In the genomic region with DNA sequence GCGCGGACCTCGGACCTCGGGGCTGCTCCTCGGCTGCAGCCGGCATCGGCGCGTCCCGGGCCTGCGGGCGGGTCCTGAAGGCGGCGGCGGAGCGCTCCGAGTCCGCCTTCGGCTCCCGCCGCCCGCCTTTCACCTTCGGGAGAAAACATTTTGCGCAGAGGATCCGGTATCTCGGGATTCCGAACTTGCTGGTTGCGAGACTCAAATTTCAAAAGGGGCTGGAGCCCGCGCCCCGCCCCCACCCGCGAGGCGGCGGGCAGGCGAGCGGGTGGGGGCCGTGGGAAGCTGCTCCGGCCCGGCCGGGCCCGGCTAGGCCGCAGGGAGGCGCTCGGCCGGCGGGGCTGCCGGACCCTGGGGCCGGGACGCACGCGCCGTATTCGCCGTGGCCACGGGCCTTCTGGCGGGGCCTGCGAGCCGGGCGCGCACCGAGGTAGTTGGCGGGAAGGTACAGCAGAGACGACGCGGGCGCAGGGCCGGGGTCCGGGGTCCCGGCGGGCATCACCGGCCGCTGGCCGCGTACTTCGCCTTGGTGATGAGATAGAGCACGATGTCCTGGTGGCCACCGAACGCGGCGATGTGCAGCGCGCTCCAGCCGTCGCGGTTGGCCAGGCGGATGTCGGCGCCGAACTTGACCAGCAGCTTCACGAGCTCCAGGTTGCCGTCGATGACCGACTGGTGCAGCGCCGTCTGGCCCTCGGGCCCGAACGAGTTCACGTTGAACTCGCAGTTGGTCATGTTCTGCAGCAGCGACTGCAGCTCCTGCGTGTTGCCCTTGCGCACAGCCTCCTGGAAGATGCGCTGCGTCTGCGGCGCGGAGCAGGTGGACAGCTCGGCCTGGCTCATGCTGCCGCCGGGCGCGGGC, we compare ENCODE assay signal across 8 cellular contexts. TPM values are rescaled to one million over a fixed set of nuclear protein-coding genes. Genes with fewer than 3 reads are reported as not detected.
A peak's percentile ranks its signal among the peaks of the same experiment; 100 is the strongest.
DNase-seq lines count a peak whose midpoint lies in the region; ATAC-seq, FAIRE-seq and TF ChIP-seq lines count a peak whose summit lies in the region.

No MANE protein-coding gene starts in this region.

- BruUV-seq in GM12878 (replicated peaks; lab: Mats Ljungman, UMichigan): no TSS peak

- no peak for TF ChIP-seq EP300 in GM12878 (IDR thresholded peaks at IDR 0.05; ENCODE audit: borderline replicate concordance in 1 of 2, control insufficient read depth in 1 of 2, low read depth in 2 of 2, low read length in 2 of 2)

- POLR2A ChIA-PET in HEK293T (lab: Yijun Ruan, JAX): interaction anchor here (1.0 to 3.5 kb wide), 13 partner anchors 11 to 250 kb away, joined by 3 to 18 read pairs (median 5); partner anchors contain the start of genes EXD3, MRPL41, NOXA1 and TUBB4B
- POLR2A ChIA-PET in GM12878 (lab: Charles Lee): interaction anchor here (0.6 to 2.2 kb wide), 11 partner anchors 15 to 672 kb away, joined by 3 to 19 read pairs (median 4); partner anchors contain the start of genes ARRDC1, EXD3, NOXA1 and TUBB4B

- FAIRE-seq in GM12878 (lab: Jason Lieb, UNC): no peak

- SMC1A ChIA-PET in GM12878 (lab: Charles Lee; ENCODE audit: uncharacterized antibody, unreplicated experiment): interaction anchor here (0.6 to 1.5 kb wide), 5 partner anchors 17 to 141 kb away, joined by 3 to 6 read pairs (median 3); no protein-coding TSS in a partner anchor

- H3K36me3 ChIP-seq in GM12878 (ENCODE audit: control insufficient read depth in 2 of 2, insufficient read depth in 2 of 2, low read length in 1 of 2): no peaks in the 10 kb centered on the region

- ATAC-seq in GM12878 (0 out of 3 replicates have a peak, but pooled peaks have one; percentile 5), GM18517 (IDR thresholded peaks at IDR 0.05; ENCODE audit: unreplicated experiment) (no peak)
- peak; percentile 2 for ATAC-seq in stimulated activated naive CD8-positive, alpha-beta T cell treated with anti-CD3 and anti-CD28 coated beads, Interleukin-15, Interleukin-2, amounts not matched to agents 100 U/mL and 50 U/mL, for 24 hours

- H3K4me2 ChIP-seq in GM12878 (ENCODE audit: control insufficient read depth, insufficient read depth): peak overlapping the region; percentile 77

- H3K79me2 ChIP-seq in GM12878 (ENCODE audit: control insufficient read depth, insufficient read depth, low read length): no peaks in the 10 kb centered on the region; the same call in 1 of the 2 replicates

- H2AFZ ChIP-seq in GM12878 (ENCODE audit: control insufficient read depth, low read depth, low read length): peak overlapping the region; percentile 65

- H3K27me3 ChIP-seq in GM12878 (replicated peaks in 1 of 2; ENCODE audit: control insufficient read depth in 2 of 2, insufficient read depth in 2 of 2, low read length in 1 of 2): no peaks in the 10 kb centered on the region; a peak in 1 of 4 replicates

- H3K4me1 ChIP-seq in GM12878 (ENCODE audit: control insufficient read depth, insufficient read depth, low read length): peaks cover 35% of the 10 kb centered on the region

- RAD21 ChIA-PET in GM12878 (lab: Charles Lee; ENCODE audit: unreplicated experiment): interaction anchor here (0.7 to 2.1 kb wide), 11 partner anchors 14 to 234 kb away, joined by 3 to 20 read pairs (median 3); partner anchors contain the start of gene TUBB4B

- TF ChIP-seq POLR2A in GM12878 (IDR thresholded peaks at IDR 0.05; ENCODE audit: low read depth, low read length): peak; percentile 3; the same call in 1 of the 2 replicates

- H3K27ac ChIP-seq in GM12878 (ENCODE audit: control insufficient read depth, insufficient read depth): no peak overlapping the region

- in situ Hi-C loops in GM12878 (cut with MboI): no loop called here

- no peaks in the 10 kb centered on the region for H4K20me1 ChIP-seq in GM12878 (ENCODE audit: control insufficient read depth, insufficient read depth)

- CTCF ChIA-PET in HEK293T (lab: Yijun Ruan, JAX): interaction anchor here (1.2 to 1.3 kb wide), 3 partner anchors 14 to 122 kb away, joined by 4 to 8 read pairs (median 6); partner anchors contain the start of genes EXD3 and NOXA1
- CTCF ChIA-PET in GM12878 (lab: Yijun Ruan, JAX): interaction anchor here (0.6 to 2.2 kb wide), 11 partner anchors 9 to 339 kb away, joined by 3 to 17 read pairs (median 4); partner anchors contain the start of genes EXD3, NOXA1, NSMF and TOR4A

- DNase-seq in NOMO-1 (lab: John Stamatoyannopoulos, UW; ENCODE audit: unreplicated experiment in 2 of 2): peak; percentile 54 to 62
- DNase-seq in NOMO-1 treated with dmso at 0.1 percent for 144 hours (lab: John Stamatoyannopoulos, UW; ENCODE audit: unreplicated experiment): no peak
- DNase-seq in HEK293T (ENCODE audit: extremely low spot score): peak; percentile 65
- peak; percentile 48 for DNase-seq in NCI-H460 (ENCODE audit: extremely low read depth, low read depth)
- no peak for DNase-seq in GM12878 (ENCODE audit: low read depth, low spot score)
- DNase-seq in islet precursor cell: peak; percentile 76
- peak; percentile 48 for DNase-seq in stimulated activated naive CD8-positive, alpha-beta T cell treated with anti-CD3 and anti-CD28 coated beads, Interleukin-15, Interleukin-2, amounts not matched to agents 100 U/mL and 50 U/mL, for 24 hours

- TF ChIP-seq CTCF in GM12878 (IDR thresholded peaks at IDR 0.05 in 2 of 3, conservative IDR thresholded peaks at IDR 0.05 in 1 of 3; ENCODE audit: control insufficient read depth in 2 of 3, extremely low read depth in 1 of 3, insufficient read depth in 1 of 3, low read depth in 3 of 3, low read length in 3 of 3): peak in 2 of 3 experiments; percentile 15 to 21; a peak in 2 of 6 replicates

- TF ChIP-seq RAD21 in GM12878 (IDR thresholded peaks at IDR 0.05; ENCODE audit: insufficient read depth, low read depth, low read length): peak; percentile 25; the same call in 1 of the 2 replicates

- WGBS in GM12878 (ENCODE audit: insufficient coverage, insufficient replicate concordance, low lambda C conversion rate, missing lambda C conversion rate): 6% methylated on average over 99 of the region's 114 CpGs

- H3K9me3 ChIP-seq in GM12878 (replicated peaks; ENCODE audit: control insufficient read depth, insufficient read depth, low read length): no peaks in the 10 kb centered on the region

- H3K9ac ChIP-seq in GM12878 (ENCODE audit: control insufficient read depth, insufficient read depth, low read length): peak overlapping the region; percentile 60

- intact Hi-C loops in GM12878 (cut with micrococcal nuclease; ENCODE audit: unreplicated experiment): loop anchor here (5.0 kb wide), 1 partner anchor 121 kb away; the partner anchor contains the start of genes EXD3 and NOXA1

- peak overlapping the region; percentile 70 for H3K4me3 ChIP-seq in GM12878

RNA-seq across cellular contexts. Expression of gene NRARP, which starts 0.8 kb away (rescaled TPM):
- total RNA-seq in NCI-H460 (2014; rRNA removed; shearing (Covaris generic)): 5.1 and 8.9 TPM in 2 replicates
- 9.7 and 13.0 TPM in 2 replicates for polyA plus RNA-seq in NCI-H460 (2014; cell fraction: nucleus; rRNA removed)
- total RNA-seq in GM12878 (2013; cell fraction: nucleolus; rRNA removed): 7.0 and 7.7 TPM in 2 replicates
- 2.7 and 3.7 TPM in 2 replicates for total RNA-seq in GM12878 (2014; rRNA removed)
- 0.64 and 0.67 TPM in 2 replicates for total RNA-seq in GM12878 (2014; rRNA removed; fragmentation: Illumina TruSeq; extraction: Trizol)
- total RNA-seq in GM12878 (2021): 8.4 and 9.2 TPM in 2 replicates
- 0.56 TPM for polyA plus RNA-seq in GM12878 (2011; ENCODE audit: low read depth)
- polyA plus RNA-seq in GM12878 (2011; rRNA removed): 1.6 and 2.6 TPM in 2 replicates
- polyA plus RNA-seq in GM12878 (2011; cell fraction: cytosol; rRNA removed): 3.3 TPM in 2 replicates
- 5.8 and 5.9 TPM in 2 replicates for polyA plus RNA-seq in GM12878 (2011; cell fraction: nucleus; rRNA removed)
- 2.4 and 2.8 TPM in 2 replicates for polyA plus RNA-seq in GM12878 (2012)
- polyA plus RNA-seq in GM12878 (2014; fragmentation: Illumina TruSeq; extraction: Trizol): 1.4 and 1.8 TPM in 2 replicates
- polyA plus RNA-seq in GM12878 (2014; fragmentation: Nextera tagmentation; extraction: Ambion mirVana): not detected
- polyA plus RNA-seq in GM12878 (2014; rRNA removed): 5.5 and 7.2 TPM in 2 replicates
- polyA plus RNA-seq in GM12878 (2016; fragmentation: Nextera tagmentation; extraction: Ambion mirVana): under 1 TPM; 0.06 to 0.15 TPM
- polyA minus RNA-seq in GM12878 (2011; rRNA and poly(A)+ RNA removed): 0.51 and 0.93 TPM in 2 replicates
- polyA minus RNA-seq in GM12878 (2011; cell fraction: cytosol; rRNA and poly(A)+ RNA removed): 1.3 and 2.0 TPM in 2 replicates
- polyA minus RNA-seq in GM12878 (2011; cell fraction: nucleus; rRNA and poly(A)+ RNA removed): 4.2 and 6.9 TPM in 2 replicates

RNA-seq across cellular contexts. Expression of gene TOR4A, which starts 23.8 kb away (rescaled TPM):
- 30.5 and 32.0 TPM in 2 replicates for total RNA-seq in NCI-H460 (2014; rRNA removed; shearing (Covaris generic))
- 42.8 and 46.3 TPM in 2 replicates for polyA plus RNA-seq in NCI-H460 (2014; cell fraction: nucleus; rRNA removed)
- total RNA-seq in GM12878 (2013; cell fraction: nucleolus; rRNA removed): 22.6 and 29.1 TPM in 2 replicates
- total RNA-seq in GM12878 (2014; rRNA removed) (13.8 and 14.6 TPM in 2 replicates), GM12878 (2014; rRNA removed; fragmentation: Illumina TruSeq; extraction: Trizol) (3.9 TPM in 2 replicates), GM12878 (2021) (19.6 and 19.9 TPM in 2 replicates)
- polyA plus RNA-seq in GM12878 (2011; ENCODE audit: low read depth): 1.8 TPM
- polyA plus RNA-seq in GM12878 (2011; rRNA removed) (2.2 and 4.6 TPM in 2 replicates), GM12878 (2014; fragmentation: Illumina TruSeq; extraction: Trizol) (1.3 and 3.0 TPM in 2 replicates), GM12878 (2014; fragmentation: Nextera tagmentation; extraction: Ambion mirVana) (1 to 10 TPM; 2.2 to 3.4 TPM), GM12878 (2014; rRNA removed) (14.6 and 16.0 TPM in 2 replicates), GM12878 (2016; fragmentation: Nextera tagmentation; extraction: Ambion mirVana) (1 to 10 TPM; 2.0 to 3.0 TPM)
- 8.0 and 11.9 TPM in 2 replicates for polyA plus RNA-seq in GM12878 (2011; cell fraction: cytosol; rRNA removed)
- 16.8 and 21.7 TPM in 2 replicates for polyA plus RNA-seq in GM12878 (2011; cell fraction: nucleus; rRNA removed)
- polyA plus RNA-seq in GM12878 (2012): 8.2 and 9.1 TPM in 2 replicates
- polyA minus RNA-seq in GM12878 (2011; rRNA and poly(A)+ RNA removed): 2.2 and 6.7 TPM in 2 replicates
- 6.8 and 7.1 TPM in 2 replicates for polyA minus RNA-seq in GM12878 (2011; cell fraction: cytosol; rRNA and poly(A)+ RNA removed)
- polyA minus RNA-seq in GM12878 (2011; cell fraction: nucleus; rRNA and poly(A)+ RNA removed): 8.2 and 14.4 TPM in 2 replicates

RNA-seq across cellular contexts. Expression of gene NELFB, which starts 46.2 kb away (rescaled TPM):
- total RNA-seq in NCI-H460 (2014; rRNA removed; shearing (Covaris generic)): 41.5 and 43.8 TPM in 2 replicates
- 99.2 and 107 TPM in 2 replicates for polyA plus RNA-seq in NCI-H460 (2014; cell fraction: nucleus; rRNA removed)
- total RNA-seq in GM12878 (2013; cell fraction: nucleolus; rRNA removed): 13.6 and 13.9 TPM in 2 replicates
- 34.0 and 39.3 TPM in 2 replicates for total RNA-seq in GM12878 (2014; rRNA removed)
- 14.6 and 16.1 TPM in 2 replicates for total RNA-seq in GM12878 (2014; rRNA removed; fragmentation: Illumina TruSeq; extraction: Trizol)
- 61.2 and 63.4 TPM in 2 replicates for total RNA-seq in GM12878 (2021)
- polyA plus RNA-seq in GM12878 (2011; ENCODE audit: low read depth): 12.6 TPM
- polyA plus RNA-seq in GM12878 (2011; rRNA removed): 11.9 and 22.6 TPM in 2 replicates
- polyA plus RNA-seq in GM12878 (2011; cell fraction: cytosol; rRNA removed): 44.0 and 53.0 TPM in 2 replicates
- 52.1 and 64.2 TPM in 2 replicates for polyA plus RNA-seq in GM12878 (2011; cell fraction: nucleus; rRNA removed)
- 32.6 and 37.0 TPM in 2 replicates for polyA plus RNA-seq in GM12878 (2012)
- 5.0 and 18.2 TPM in 2 replicates for polyA plus RNA-seq in GM12878 (2014; fragmentation: Illumina TruSeq; extraction: Trizol)
- under 1 TPM; 0.19 to 0.68 TPM for polyA plus RNA-seq in GM12878 (2014; fragmentation: Nextera tagmentation; extraction: Ambion mirVana)
- 41.1 and 45.3 TPM in 2 replicates for polyA plus RNA-seq in GM12878 (2014; rRNA removed)
- polyA plus RNA-seq in GM12878 (2016; fragmentation: Nextera tagmentation; extraction: Ambion mirVana): 10 to 100 TPM; 40.3 to 42.4 TPM
- 21.6 and 47.4 TPM in 2 replicates for polyA minus RNA-seq in GM12878 (2011; rRNA and poly(A)+ RNA removed)
- 18.4 and 20.5 TPM in 2 replicates for polyA minus RNA-seq in GM12878 (2011; cell fraction: cytosol; rRNA and poly(A)+ RNA removed)
- polyA minus RNA-seq in GM12878 (2011; cell fraction: nucleus; rRNA and poly(A)+ RNA removed): 7.5 and 13.3 TPM in 2 replicates

RNA-seq across cellular contexts. Expression of gene STPG3, which starts 50.2 kb away (rescaled TPM):
- not detected in 2 replicates for total RNA-seq in NCI-H460 (2014; rRNA removed; shearing (Covaris generic))
- polyA plus RNA-seq in NCI-H460 (2014; cell fraction: nucleus; rRNA removed): not detected in 2 replicates
- not detected in 2 replicates for total RNA-seq in GM12878 (2013; cell fraction: nucleolus; rRNA removed)
- not detected in 2 replicates for total RNA-seq in GM12878 (2014; rRNA removed)
- not detected in 2 replicates for total RNA-seq in GM12878 (2014; rRNA removed; fragmentation: Illumina TruSeq; extraction: Trizol)
- not detected in 2 replicates for total RNA-seq in GM12878 (2021)
- not detected for polyA plus RNA-seq in GM12878 (2011; ENCODE audit: low read depth)
- not detected in 2 replicates for polyA plus RNA-seq in GM12878 (2011; rRNA removed)
- not detected in 2 replicates for polyA plus RNA-seq in GM12878 (2011; cell fraction: cytosol; rRNA removed)
- 0.12 TPM in 1 of 2 replicates, not detected in the other for polyA plus RNA-seq in GM12878 (2011; cell fraction: nucleus; rRNA removed)
- polyA plus RNA-seq in GM12878 (2012): 0.28 and 0.80 TPM in 2 replicates
- polyA plus RNA-seq in GM12878 (2014; fragmentation: Illumina TruSeq; extraction: Trizol): not detected in 2 replicates
- not detected for polyA plus RNA-seq in GM12878 (2014; fragmentation: Nextera tagmentation; extraction: Ambion mirVana)
- polyA plus RNA-seq in GM12878 (2014; rRNA removed): not detected in 2 replicates
- not detected for polyA plus RNA-seq in GM12878 (2016; fragmentation: Nextera tagmentation; extraction: Ambion mirVana)
- polyA minus RNA-seq in GM12878 (2011; rRNA and poly(A)+ RNA removed): not detected in 2 replicates
- not detected in 2 replicates for polyA minus RNA-seq in GM12878 (2011; cell fraction: cytosol; rRNA and poly(A)+ RNA removed)
- not detected in 2 replicates for polyA minus RNA-seq in GM12878 (2011; cell fraction: nucleus; rRNA and poly(A)+ RNA removed)

Comparison
In these comparisons a context has a peak if more than half of its experiments do, and no peak if none do; other contexts are left out.
1. DNase-seq: peak in NOMO-1 (2 of 2), HEK293T (single experiment), NCI-H460 (single experiment), islet precursor cell (single experiment) and stimulated activated naive CD8-positive, alpha-beta T cell treated with anti-CD3 and anti-CD28 coated beads, Interleukin-15, Interleukin-2, amounts not matched to agents 100 U/mL and 50 U/mL, for 24 hours (single experiment); none in NOMO-1 treated with dmso at 0.1 percent for 144 hours (single experiment) and GM12878 (single experiment).